Comparison of ENCODE assay signal across 11 cellular contexts in genomic region chr13:50320297-50320862, GRCh38.
DNase-seq lines count a peak whose midpoint lies in the region; ATAC-seq and TF ChIP-seq lines count a peak whose summit lies in the region.
"Had no signal": no experiment of that assay in that cellular context is flagged by ENCODE, and none has a peak within 500 bp of the region (broad histone marks: within the 10 kb centered on the region; RNA-seq: fewer than 3 reads in every experiment).

No MANE protein-coding gene starts in this region.

- H3K9me3 ChIP-seq in HEK293 (ENCODE audit: control insufficient read depth, insufficient read depth, low read depth, low read length) (no peaks in the 10 kb centered on the region), RWPE2 (ENCODE audit: severe bottlenecking) (no peaks in the 10 kb centered on the region), heart left ventricle (peaks cover 0 to 10% (median 0%) of the 10 kb centered on the region in 12 donors)

- 0% methylated on average over 1 of the region's 1 CpG for WGBS in heart left ventricle, 4 donors

- POLR2A ChIA-PET in HEK293 (lab: Yijun Ruan, JAX), result no interaction called here

- H3K27ac Mint-ChIP-seq in stimulated activated effector memory CD8-positive, alpha-beta T cell treated with anti-CD3 and anti-CD28 coated beads, Interleukin-12 subunit alpha, Interleukin-12 subunit beta, amount 100 ng/mL, for 72 hours, result peak overlapping the region; percentile 55
- H3K27ac Mint-ChIP-seq: activated naive CD8-positive, alpha-beta T cell treated with anti-CD3 and anti-CD28 coated beads for 36 hours had no signal

- TF ChIP-seq CTCF in HEK293 (tag by site-specific recombination; IDR thresholded peaks at IDR 0.05) (no peak), RWPE2 (IDR thresholded peaks at IDR 0.05; ENCODE audit: poor library complexity, severe bottlenecking) (no peak), foreskin fibroblast (IDR thresholded peaks at IDR 0.05; ENCODE audit: low read depth, low read length) (no peak), heart left ventricle (IDR thresholded peaks at IDR 0.05) (no peak)

- H3K4me3 Mint-ChIP-seq in stimulated activated effector memory CD8-positive, alpha-beta T cell treated with anti-CD3 and anti-CD28 coated beads, Interleukin-12 subunit alpha, Interleukin-12 subunit beta, amount 100 ng/mL, for 72 hours, result no peak overlapping the region
- H3K4me3 Mint-ChIP-seq: activated naive CD8-positive, alpha-beta T cell treated with anti-CD3 and anti-CD28 coated beads for 36 hours had no signal

- H3K4me1 ChIP-seq in HEK293 (ENCODE audit: control insufficient read depth, insufficient read depth, low read length) (peaks cover 9% of the 10 kb centered on the region), RWPE2 (ENCODE audit: insufficient read depth, poor library complexity, severe bottlenecking) (peaks cover 9% of the 10 kb centered on the region), heart left ventricle (peaks cover 0 to 15% (median 0%) of the 10 kb centered on the region in 12 donors)

- H3K27me3 ChIP-seq in RWPE2 (ENCODE audit: insufficient read depth, poor library complexity, severe bottlenecking), result no peaks in the 10 kb centered on the region
- no peaks in the 10 kb centered on the region for H3K27me3 ChIP-seq in heart left ventricle

- H3K4me3 ChIP-seq in HEK293 (ENCODE audit: low read depth, low read length), result no peak overlapping the region
- H3K4me3 ChIP-seq in RWPE2 (ENCODE audit: severe bottlenecking), result no peak overlapping the region
- H3K4me3 ChIP-seq in foreskin fibroblast (ENCODE audit: low read depth in 1 of 2, low read length in 2 of 2), result no peak overlapping the region
- no peak overlapping the region for H3K4me3 ChIP-seq in heart left ventricle
- H3K4me3 ChIP-seq: skin epidermis had no signal

- intact Hi-C loops in heart left ventricle (cut with DNase I), result no loop called here

- H3K36me3 Mint-ChIP-seq in stimulated activated effector memory CD8-positive, alpha-beta T cell treated with anti-CD3 and anti-CD28 coated beads, Interleukin-12 subunit alpha, Interleukin-12 subunit beta, amount 100 ng/mL, for 72 hours, result no peaks in the 10 kb centered on the region
- H3K36me3 Mint-ChIP-seq: activated naive CD8-positive, alpha-beta T cell treated with anti-CD3 and anti-CD28 coated beads for 36 hours had no signal

- H3K27ac ChIP-seq in HEK293 (ENCODE audit: extremely low read depth, low read depth, low read length) (no peak overlapping the region), RWPE2 (ENCODE audit: poor library complexity, severe bottlenecking) (no peak overlapping the region), heart left ventricle (no peak overlapping the region)

- TF ChIP-seq POLR2A in heart left ventricle (IDR thresholded peaks at IDR 0.05), result no peak

- H3K36me3 ChIP-seq in HEK293 (ENCODE audit: control insufficient read depth in 2 of 2, insufficient read depth in 1 of 2, low read length in 2 of 2) (no peaks in the 10 kb centered on the region), RWPE2 (ENCODE audit: low read depth) (no peaks in the 10 kb centered on the region), heart left ventricle (no peaks in the 10 kb centered on the region)

- CTCF ChIA-PET in HEK293 (lab: Yijun Ruan, JAX), result interaction anchor here (0.6 kb wide), 1 partner anchor 12 kb away, joined by 3 read pairs; no protein-coding TSS in a partner anchor

- DNase-seq in RWPE2 (ENCODE audit: low spot score) (no peak), foreskin fibroblast (peak; percentile 32 to 66), 8988T (no peak), heart left ventricle (no peak)
- no peak for DNase-seq in stimulated activated effector memory CD8-positive, alpha-beta T cell treated with anti-CD3 and anti-CD28 coated beads, Interleukin-12 subunit alpha, Interleukin-12 subunit beta, amount 100 ng/mL, for 72 hours (ENCODE audit: low spot score in 2 of 2)
- DNase-seq: activated naive CD8-positive, alpha-beta T cell treated with anti-CD3 and anti-CD28 coated beads for 36 hours; hippocampal formation; NCI-H1436 had no signal

- H3K9me3 Mint-ChIP-seq in stimulated activated effector memory CD8-positive, alpha-beta T cell treated with anti-CD3 and anti-CD28 coated beads, Interleukin-12 subunit alpha, Interleukin-12 subunit beta, amount 100 ng/mL, for 72 hours, result peaks cover 5% of the 10 kb centered on the region
- H3K9me3 Mint-ChIP-seq: activated naive CD8-positive, alpha-beta T cell treated with anti-CD3 and anti-CD28 coated beads for 36 hours had no signal

- ATAC-seq in RWPE2 (ENCODE audit: low read depth) (peak; percentile 46; the same call in 1 of the 3 replicates), GM18519 (IDR thresholded peaks at IDR 0.05; ENCODE audit: low FRiP score, unreplicated experiment) (no peak), heart left ventricle (no peak)
- peak; percentile 57 for ATAC-seq in stimulated activated effector memory CD8-positive, alpha-beta T cell treated with anti-CD3 and anti-CD28 coated beads, Interleukin-12 subunit alpha, Interleukin-12 subunit beta, amount 100 ng/mL, for 72 hours

- H3K4me1 Mint-ChIP-seq in stimulated activated effector memory CD8-positive, alpha-beta T cell treated with anti-CD3 and anti-CD28 coated beads, Interleukin-12 subunit alpha, Interleukin-12 subunit beta, amount 100 ng/mL, for 72 hours, result peaks cover 45% of the 10 kb centered on the region

TF ChIP-seq in HEK293, 187 proteins besides CTCF, POLR2A, EP300 and RAD21:
- TF ChIP-seq KLF10 (tag by site-specific recombination; IDR thresholded peaks at IDR 0.05) (0 out of 2 replicates have a peak, but pooled peaks have one; percentile 28), ZNF629 (tag by site-specific recombination; IDR thresholded peaks at IDR 0.05) (peak; percentile 34; the same call in 1 of the 2 replicates), ZNF660 (tag by site-specific recombination; IDR thresholded peaks at IDR 0.05) (no peak), ZNF510 (tag by site-specific recombination; IDR thresholded peaks at IDR 0.05; ENCODE audit: insufficient replicate concordance) (no peak), GLI4 (tag by site-specific recombination; IDR thresholded peaks at IDR 0.05) (no peak), KLF17 (tag by site-specific recombination; IDR thresholded peaks at IDR 0.05) (no peak), ZEB2 (tag by site-specific recombination; IDR thresholded peaks at IDR 0.05) (peak; percentile 43; the same call in 1 of the 2 replicates), ZNF26 (tag by site-specific recombination; IDR thresholded peaks at IDR 0.05) (no peak), ZNF184 (tag by site-specific recombination; IDR thresholded peaks at IDR 0.05) (0 out of 2 replicates have a peak, but pooled peaks have one; percentile 8), OSR2 (tag by site-specific recombination; IDR thresholded peaks at IDR 0.05) (0 out of 2 replicates have a peak, but pooled peaks have one; percentile 16), PRDM6 (tag by site-specific recombination; IDR thresholded peaks at IDR 0.05) (peak; percentile 71)
TF ChIP-seq in HEK293: peak in this region for 6.

Comparison
In these comparisons a context has a peak if more than half of its experiments do, and no peak if none do; other contexts are left out.
1. ATAC-seq: peak in RWPE2 (single experiment) and stimulated activated effector memory CD8-positive, alpha-beta T cell treated with anti-CD3 and anti-CD28 coated beads, Interleukin-12 subunit alpha, Interleukin-12 subunit beta, amount 100 ng/mL, for 72 hours (single experiment); none in GM18519 (single experiment) and heart left ventricle (0 of 4).
2. DNase-seq: peak in foreskin fibroblast (2 of 2); none in RWPE2 (single experiment), stimulated activated effector memory CD8-positive, alpha-beta T cell treated with anti-CD3 and anti-CD28 coated beads, Interleukin-12 subunit alpha, Interleukin-12 subunit beta, amount 100 ng/mL, for 72 hours (0 of 2), 8988T (single experiment) and heart left ventricle (0 of 5).